ENCODE assay signal across 1 cellular context in genomic region chr10:123642697-123643096, GRCh38.
TF ChIP-seq lines count a peak whose summit lies in the region.

No MANE protein-coding gene starts in this region.

TF ChIP-seq in HCT116, 20 proteins besides CTCF, POLR2A, EP300 and RAD21 (continued from another document):
- TF ChIP-seq POLR2AphosphoS5 (IDR thresholded peaks at IDR 0.05; ENCODE audit: low read depth, low read length) (no peak), ATF3 (IDR thresholded peaks at IDR 0.05) (no peak), ZFX (IDR thresholded peaks at IDR 0.05) (no peak), CEBPB (IDR thresholded peaks at IDR 0.05; ENCODE audit: low read depth) (no peak), ELF1 (IDR thresholded peaks at IDR 0.05; ENCODE audit: borderline replicate concordance, low read depth) (no peak), MAX (IDR thresholded peaks at IDR 0.05) (no peak), ZBTB33 (IDR thresholded peaks at IDR 0.05; ENCODE audit: extremely low read depth, insufficient replicate concordance, low read length) (no peak), REST (IDR thresholded peaks at IDR 0.05; ENCODE audit: low read depth) (no peak), SIN3A (IDR thresholded peaks at IDR 0.05; ENCODE audit: low read depth) (no peak), EZH2phosphoT487 (IDR thresholded peaks at IDR 0.05; ENCODE audit: borderline replicate concordance) (no peak), EGR1 (IDR thresholded peaks at IDR 0.05; ENCODE audit: low read depth) (no peak), FOSL1 (IDR thresholded peaks at IDR 0.05; ENCODE audit: low read depth) (no peak), JUND (IDR thresholded peaks at IDR 0.05) (no peak), ZNF274 (IDR thresholded peaks at IDR 0.05; ENCODE audit: low read depth, low read length) (no peak)
TF ChIP-seq in HCT116: peak in this region for 0.
